Comparison of ENCODE assay signal across 1 cellular context in the genomic region with DNA sequence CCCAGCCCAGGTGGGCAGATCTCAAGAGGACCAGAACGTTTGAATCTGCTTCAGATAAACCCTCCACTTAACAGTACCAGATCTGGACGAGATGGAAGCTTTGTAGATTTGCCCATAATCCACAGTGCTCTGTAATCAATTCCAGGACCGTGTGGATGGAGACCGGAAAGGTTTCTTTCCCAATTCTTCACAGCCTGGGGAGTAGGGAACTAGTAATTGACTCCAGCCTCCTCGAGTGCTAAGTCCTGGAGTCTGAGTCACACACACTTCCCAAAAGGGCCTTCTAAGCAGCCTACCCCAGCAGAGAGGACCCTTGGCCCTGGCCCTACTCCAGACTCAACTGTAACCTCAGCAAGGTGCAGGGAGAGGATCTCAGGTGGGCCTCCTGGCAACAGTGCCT.
TF ChIP-seq lines count a peak whose summit lies in the region.

No MANE protein-coding gene starts in this region.

TF ChIP-seq in H1, 55 proteins besides CTCF, POLR2A, EP300 and RAD21:
- no peak for TF ChIP-seq TBP (IDR thresholded peaks at IDR 0.05; ENCODE audit: low read depth, low read length)
- no peak for TF ChIP-seq RNF2 (IDR thresholded peaks at IDR 0.05; ENCODE audit: borderline replicate concordance, low read depth, low read length, missing control alignments, poor library complexity, severe bottlenecking)
- TF ChIP-seq CREB1 (IDR thresholded peaks at IDR 0.05): no peak
- TF ChIP-seq SUZ12 (IDR thresholded peaks at IDR 0.05; ENCODE audit: low read length): no peak
- TF ChIP-seq CBX8 (IDR thresholded peaks at IDR 0.05; ENCODE audit: borderline replicate concordance, low read depth, low read length): no peak
- no peak for TF ChIP-seq TCF12 (IDR thresholded peaks at IDR 0.05; ENCODE audit: low read depth, low read length)
- TF ChIP-seq HDAC6 (IDR thresholded peaks at IDR 0.05; ENCODE audit: low read depth, low read length): no peak
